Comparison of ENCODE assay signal across 8 cellular contexts in the genomic region with DNA sequence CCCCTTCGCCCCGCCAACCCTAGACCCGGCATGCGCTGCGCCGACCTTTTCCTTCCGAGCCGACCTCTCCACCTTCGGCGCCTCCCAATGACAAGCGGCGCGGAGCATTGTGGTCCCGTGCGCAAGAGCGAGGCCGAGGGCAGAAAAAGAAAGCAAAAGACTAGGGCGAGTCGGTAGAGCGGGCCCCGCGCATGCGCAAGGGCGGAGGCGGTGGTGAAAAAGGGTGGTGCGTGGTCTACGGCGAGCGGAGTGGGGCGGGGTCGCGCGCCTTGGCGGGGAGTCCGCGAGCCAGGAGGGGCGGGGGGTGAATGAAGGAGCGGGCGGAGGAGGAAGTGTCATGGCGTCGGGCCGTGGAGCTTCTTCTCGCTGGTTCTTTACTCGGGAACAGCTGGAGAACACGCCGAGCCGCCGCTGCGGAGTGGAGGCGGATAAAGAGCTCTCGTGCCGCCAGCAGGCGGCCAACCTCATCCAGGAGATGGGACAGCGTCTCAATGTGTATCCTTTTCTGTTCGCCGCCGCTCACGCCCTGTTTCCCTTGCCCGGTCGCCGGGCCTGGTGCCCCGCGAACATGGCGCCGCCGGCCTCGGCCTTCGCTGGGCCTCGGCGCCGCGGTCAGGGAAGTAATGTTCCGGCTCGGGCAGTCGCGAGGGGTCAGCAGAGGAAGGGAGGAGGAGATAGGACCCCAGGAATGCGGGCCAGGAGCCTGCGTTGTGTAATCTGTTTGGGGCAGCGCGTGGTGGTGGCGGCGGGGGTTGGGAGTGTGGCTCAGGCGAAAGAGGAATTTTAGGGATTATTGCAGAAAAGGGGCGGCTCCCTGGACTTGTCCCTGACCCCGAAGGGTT. TPM values are rescaled to one million over a fixed set of nuclear protein-coding genes. Genes with fewer than 3 reads are reported as not detected.
DNase-seq lines count a peak whose midpoint lies in the region; ATAC-seq, FAIRE-seq and TF ChIP-seq lines count a peak whose summit lies in the region.

CCNT2 (plus strand) TSS at position 305 of the 842 bp plus-strand sequence; CDS start at position 338, 33 bp downstream.

- peak within 1 kb of the TSS; percentile 86 for H3K9ac ChIP-seq in parathyroid adenoma

- H2AFZ ChIP-seq in parathyroid adenoma, result peak within 1 kb of the TSS; percentile 94

- peak; percentile 84 for ATAC-seq in HG02840 (IDR thresholded peaks at IDR 0.05; ENCODE audit: low FRiP score, unreplicated experiment)
- peak; percentile 84 to 86 (median 85) for ATAC-seq in T-cell (replicated peaks in 1 of 4)

- no peak for TF ChIP-seq CTCF in cardiac muscle cell (IDR thresholded peaks at IDR 0.05; ENCODE audit: low read depth, low read length)
- TF ChIP-seq CTCF in parathyroid adenoma (IDR thresholded peaks at IDR 0.05), result no peak
- peak in 2 of 5 experiments; percentile 42 to 44 for TF ChIP-seq CTCF in tibial nerve (IDR thresholded peaks at IDR 0.05)

- DNase-seq in GM12891 (ENCODE audit: insufficient read length, low spot score) (peak; percentile 94), NCI-H1436 treated with DMSO at 0.1 percent for 48 hours (lab: John Stamatoyannopoulos, UW) (peak; percentile 86), T-cell (peak; percentile 98 to 100 (median 100)), cardiac muscle cell (ENCODE audit: low read depth in 1 of 2, low spot score in 1 of 2) (peak; percentile 99 to 100), tibial nerve (ENCODE audit: low spot score in 2 of 2) (peak; percentile 95 to 97)

- H3K4me1 ChIP-seq in cardiac muscle cell (ENCODE audit: low read depth), result peaks cover 18% of the 10 kb centered on the region
- peaks cover 15% of the 10 kb centered on the region for H3K4me1 ChIP-seq in parathyroid adenoma
- H3K4me1 ChIP-seq in tibial nerve, result peaks cover 0 to 53% (median 26%) of the 10 kb centered on the region in 4 donors

- H3K9me3 ChIP-seq in cardiac muscle cell (ENCODE audit: low read depth) (no peaks in the 10 kb centered on the region), parathyroid adenoma (ENCODE audit: control insufficient read depth, low read length) (no peaks in the 10 kb centered on the region), tibial nerve (no peaks in the 10 kb centered on the region)

- H3K79me2 ChIP-seq in parathyroid adenoma, result peaks cover 38% of the 10 kb centered on the region

- peak; percentile 82 to 95 for TF ChIP-seq EP300 in tibial nerve (IDR thresholded peaks at IDR 0.05)

- H3K27ac Mint-ChIP-seq in T-cell, result peak within 1 kb of the TSS; percentile 97 to 100

- TF ChIP-seq POLR2A in GM12891 (IDR thresholded peaks at IDR 0.05; ENCODE audit: low read depth, low read length) (peak; percentile 65), tibial nerve (IDR thresholded peaks at IDR 0.05) (peak in 1 of 2 donors; percentile 42)

- H3K36me3 ChIP-seq in cardiac muscle cell (no peaks in the 10 kb centered on the region), parathyroid adenoma (ENCODE audit: control insufficient read depth, insufficient read depth, low read length) (no peaks in the 10 kb centered on the region), tibial nerve (no peaks in the 10 kb centered on the region)

- no peaks in the 10 kb centered on the region for H3K27me3 ChIP-seq in cardiac muscle cell
- H3K27me3 ChIP-seq in parathyroid adenoma (ENCODE audit: control insufficient read depth, insufficient read depth, low read length), result no peaks in the 10 kb centered on the region
- no peaks in the 10 kb centered on the region for H3K27me3 ChIP-seq in tibial nerve

- peak; percentile 99 for FAIRE-seq in GM12891 (lab: Jason Lieb, UNC)

- POLR2A ChIA-PET in T-cell (lab: Charles Lee), result interaction anchor here (0.7 to 1.7 kb wide), 4 partner anchors 8 to 1217 kb away, joined by 3 to 7 read pairs (median 3); partner anchors contain the start of genes R3HDM1 (in 1 of the 2) and ZRANB3 (in 1 of the 2)

- H3K36me3 Mint-ChIP-seq in T-cell, result peaks cover 13% of the 10 kb centered on the region

- peak within 1 kb of the TSS; percentile 94 to 99 (median 97) for H3K4me3 Mint-ChIP-seq in T-cell

- 0 to 1% (median 0%) methylated on average over 62 to 85 of the region's 85 CpGs for WGBS in adipose tissue, 3 donors
- 0% methylated on average over 78 to 83 of the region's 85 CpGs for WGBS in tibial nerve, 2 donors

- peak within 1 kb of the TSS; percentile 82 for H3K4me2 ChIP-seq in parathyroid adenoma (ENCODE audit: low read length)

- H3K27me3 Mint-ChIP-seq in T-cell, result no peaks in the 10 kb centered on the region

- H3K27ac ChIP-seq in adipose tissue (ENCODE audit: low read depth, low read length) (peak within 1 kb of the TSS; percentile 68), cardiac muscle cell (peak within 1 kb of the TSS; percentile 99), parathyroid adenoma (peak within 1 kb of the TSS; percentile 98), tibial nerve (peak within 1 kb of the TSS; percentile 91 to 98 (median 96))

- H3K9me3 Mint-ChIP-seq in T-cell, result peaks cover 0 to 4% (median 0%) of the 10 kb centered on the region in 3 donors

- H3K4me1 Mint-ChIP-seq in T-cell, result peaks cover 42 to 57% (median 52%) of the 10 kb centered on the region in 3 donors

- H3K4me3 ChIP-seq in cardiac muscle cell (peak within 1 kb of the TSS; percentile 72), parathyroid adenoma (ENCODE audit: low read depth, low read length) (peak within 1 kb of the TSS; percentile 93), tibial nerve (peak within 1 kb of the TSS; percentile 72 to 94 (median 84))

- CTCF ChIA-PET in T-cell (lab: Charles Lee), result interaction anchor here in 1 of 2 donors (0.7 to 0.8 kb wide), 2 partner anchors 9 to 83 kb away, joined by 3 to 4 read pairs; no protein-coding TSS in a partner anchor

TF ChIP-seq in GM12891, 5 proteins besides CTCF, POLR2A, EP300 and RAD21:
- no peak for TF ChIP-seq POU2F2 (IDR thresholded peaks at IDR 0.05; ENCODE audit: low read depth, low read length)
- TF ChIP-seq POLR2AphosphoS5 (IDR thresholded peaks at IDR 0.05; ENCODE audit: low read depth, low read length), result peak; percentile 77
- TF ChIP-seq PAX5 (IDR thresholded peaks at IDR 0.05; ENCODE audit: insufficient read depth, low read length, severe bottlenecking), result no peak
- TF ChIP-seq SPI1 (IDR thresholded peaks at IDR 0.05; ENCODE audit: low read depth, low read length), result peak; percentile 39; the same call in 1 of the 2 replicates
- peak; percentile 88 for TF ChIP-seq TAF1 (IDR thresholded peaks at IDR 0.05; ENCODE audit: low read depth, low read length)

RNA-seq across cellular contexts. Expression of gene CCNT2, which starts in this region (rescaled TPM):
- 10.1 TPM for polyA plus RNA-seq in GM12891 (2012; ENCODE audit: low read depth, missing spikeins)
- total RNA-seq in T-cell (10 to 100 TPM; 51.7 to 75.3 (median 62.6) TPM), cardiac muscle cell (24.9 and 27.7 TPM in 2 replicates), tibial nerve (10 to 100 TPM; 29.7 to 45.4 (median 31.9) TPM)
- polyA plus RNA-seq in adipose tissue (1 to 10 TPM; 6.0 to 8.9 (median 7.3) TPM), cardiac muscle cell (21.9 and 31.8 TPM in 2 replicates)

Comparison
In these comparisons a context has a peak if more than half of its experiments do, and no peak if none do; other contexts are left out.
1. Peak in every context shown above with its lines: DNase-seq, ATAC-seq, H3K4me3 ChIP-seq and H3K27ac ChIP-seq.